Comparison of ENCODE assay signal across 17 cellular contexts in the genomic region with DNA sequence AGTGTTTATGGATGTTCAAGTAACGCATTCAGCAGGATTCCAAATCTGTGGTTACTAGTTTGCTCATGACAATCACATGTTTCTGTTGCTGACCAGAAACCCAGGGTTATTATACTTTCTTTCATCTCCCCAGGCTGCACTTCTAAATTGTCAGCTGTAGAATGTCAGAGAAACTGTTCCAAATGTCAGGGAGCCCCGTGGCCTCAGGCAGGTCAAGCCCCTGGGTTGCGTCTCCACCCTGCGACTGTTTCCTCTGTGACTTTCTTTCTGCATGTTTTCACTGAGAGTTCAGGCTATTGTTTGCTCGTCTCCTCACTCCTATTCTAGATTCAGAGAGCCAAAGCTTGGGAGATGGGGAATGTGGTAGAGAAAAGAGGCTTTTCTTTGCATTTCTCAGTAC.
"Had no signal": no experiment of that assay in that cellular context is flagged by ENCODE, and none has a peak within 500 bp of the region (broad histone marks: within the 10 kb centered on the region; RNA-seq: fewer than 3 reads in every experiment).

No MANE protein-coding gene starts in this region.

- H3K4me3 ChIP-seq: esophagus muscularis mucosa, ovary, skin epidermis, tibial nerve had no signal

- H3K4me1 Mint-ChIP-seq: activated naive CD4-positive, alpha-beta T cell treated with anti-CD3 and anti-CD28 coated beads, Interleukin-2, amount 50 U/mL, for 24 hours; naive B cell; stimulated activated effector memory CD8-positive, alpha-beta T cell treated with anti-CD3 and anti-CD28 coated beads, Interleukin-12 subunit alpha, Interleukin-12 subunit beta, amount 100 ng/mL, for 72 hours had no signal

- H3K36me3 ChIP-seq: esophagus muscularis mucosa, ovary, tibial nerve had no signal

- H3K27ac ChIP-seq: esophagus muscularis mucosa, ovary, tibial nerve had no signal

- H3K27me3 Mint-ChIP-seq: activated naive CD4-positive, alpha-beta T cell treated with anti-CD3 and anti-CD28 coated beads, Interleukin-2, amount 50 U/mL, for 24 hours; dendritic cell treated with granulocyte-macrophage colony-stimulating factor and Interleukin-4, amounts not matched to agents 40 ng/mL and 50 ng/mL, for 4 days; naive B cell had no signal

- H3K27me3 ChIP-seq: esophagus muscularis mucosa, ovary, tibial nerve had no signal

- H3K9me3 ChIP-seq: ovary had no signal

- H3K4me3 Mint-ChIP-seq: activated naive CD4-positive, alpha-beta T cell treated with anti-CD3 and anti-CD28 coated beads, Interleukin-2, amount 50 U/mL, for 24 hours; brain; dendritic cell treated with granulocyte-macrophage colony-stimulating factor and Interleukin-4, amounts not matched to agents 40 ng/mL and 50 ng/mL, for 4 days; naive B cell; stimulated activated effector memory CD8-positive, alpha-beta T cell treated with anti-CD3 and anti-CD28 coated beads, Interleukin-12 subunit alpha, Interleukin-12 subunit beta, amount 100 ng/mL, for 72 hours had no signal

- DNase-seq: activated effector memory CD4-positive, alpha-beta T cell treated with Interleukin-2 at 50 U/mL for 16 hours; activated T-cell treated with anti-CD3 and anti-CD28 coated beads, Interleukin-2, amount 50 U/mL, for 1 hour; amygdala; cerebellar nuclear complex; hippocampal formation; kidney glomerular epithelial cell; midbrain; naive B cell; ovary; SHP77 had no signal

- H3K4me1 ChIP-seq: esophagus muscularis mucosa, tibial nerve had no signal

- H3K36me3 Mint-ChIP-seq: brain; naive B cell; stimulated activated effector memory CD8-positive, alpha-beta T cell treated with anti-CD3 and anti-CD28 coated beads, Interleukin-12 subunit alpha, Interleukin-12 subunit beta, amount 100 ng/mL, for 72 hours had no signal

- H3K27ac Mint-ChIP-seq: activated naive CD4-positive, alpha-beta T cell treated with anti-CD3 and anti-CD28 coated beads, Interleukin-2, amount 50 U/mL, for 24 hours; dendritic cell treated with granulocyte-macrophage colony-stimulating factor and Interleukin-4, amounts not matched to agents 40 ng/mL and 50 ng/mL, for 4 days; naive B cell; stimulated activated effector memory CD8-positive, alpha-beta T cell treated with anti-CD3 and anti-CD28 coated beads, Interleukin-12 subunit alpha, Interleukin-12 subunit beta, amount 100 ng/mL, for 72 hours had no signal

- ATAC-seq: stimulated activated effector memory CD8-positive, alpha-beta T cell treated with anti-CD3 and anti-CD28 coated beads, Interleukin-12 subunit alpha, Interleukin-12 subunit beta, amount 100 ng/mL, for 72 hours had no signal
